In the genomic region with DNA sequence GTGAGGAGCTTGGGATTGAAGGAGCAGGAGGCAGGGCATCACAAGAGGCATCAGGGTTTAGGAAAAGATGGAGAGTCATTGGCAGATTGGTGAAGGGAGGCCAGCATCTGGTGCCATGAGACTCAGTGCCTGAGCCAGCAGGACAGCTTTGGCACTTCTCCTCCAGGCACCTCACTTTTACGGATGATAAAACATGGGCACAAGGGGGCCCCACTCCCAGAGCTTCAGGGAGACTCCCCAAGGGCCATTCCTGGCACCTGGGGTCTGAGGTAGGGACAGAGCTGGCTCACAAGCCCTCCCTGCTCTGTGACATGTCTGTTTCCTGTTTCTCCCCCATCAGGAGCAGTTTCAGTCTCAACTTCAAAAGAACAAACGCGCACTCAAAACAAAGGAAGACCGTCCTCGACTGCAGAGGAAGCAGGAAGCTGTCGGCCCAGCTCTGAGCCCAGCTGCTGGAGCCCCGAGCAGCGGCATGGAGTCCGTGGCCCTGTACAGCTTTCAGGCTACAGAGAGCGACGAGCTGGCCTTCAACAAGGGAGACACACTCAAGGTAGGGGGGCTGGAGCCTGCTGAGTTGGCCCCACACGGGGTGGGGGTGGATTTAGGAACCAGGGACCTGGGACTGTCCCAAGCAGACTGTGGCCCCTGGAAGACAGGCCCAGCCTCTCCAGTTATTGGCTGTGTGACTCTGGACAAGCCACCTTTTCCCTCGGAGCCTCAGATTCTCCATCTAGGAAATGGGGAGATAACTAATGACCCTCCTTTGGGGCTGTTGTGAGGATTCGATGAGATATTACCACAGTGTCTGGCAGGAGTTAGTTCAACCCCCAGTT, we compare ENCODE assay signal across 5 cellular contexts. TPM values are rescaled to one million over a fixed set of nuclear protein-coding genes. Genes with fewer than 3 reads are reported as not detected.
"Had no signal": no experiment of that assay in that cellular context is flagged by ENCODE, and none has a peak within 500 bp of the region (broad histone marks: within the 10 kb centered on the region; RNA-seq: fewer than 3 reads in every experiment).

A gene (plus strand): TSS at position 442 of the 833 bp plus-strand sequence. CDS start 31 bp downstream, at position 473.

RNA-seq across cellular contexts. Expression of the gene that starts here (rescaled TPM):
- total RNA-seq: ascending aorta, kidney epithelial cell, osteoblast, SJSA1 had no signal
- polyA plus RNA-seq: neural cell had no signal
